11 cellular contexts compared by ENCODE assay signal in the genomic region with DNA sequence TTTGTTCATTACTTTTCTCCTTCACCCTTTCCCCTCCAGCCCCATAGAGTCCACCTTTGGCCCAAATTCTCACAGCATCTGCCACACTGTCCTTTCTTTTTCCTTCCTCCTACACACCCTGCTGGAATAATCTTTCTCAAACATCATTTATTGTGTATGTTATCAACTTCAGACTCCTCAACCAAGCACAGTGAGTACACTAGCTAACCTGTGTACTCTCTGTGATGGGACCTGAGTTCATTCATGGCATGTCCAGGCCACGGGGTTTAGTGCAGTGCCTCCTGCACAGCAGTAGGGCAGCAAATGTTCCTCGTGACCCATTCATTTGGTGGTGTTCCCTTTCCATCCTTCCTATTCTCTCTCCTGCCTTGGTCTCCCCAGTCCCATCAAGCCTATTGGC. TPM values are rescaled to one million over a fixed set of nuclear protein-coding genes. Genes with fewer than 3 reads are reported as not detected.
DNase-seq lines count a peak whose midpoint lies in the region; ATAC-seq and TF ChIP-seq lines count a peak whose summit lies in the region.
"Had no signal": no experiment of that assay in that cellular context is flagged by ENCODE, and none has a peak within 500 bp of the region (broad histone marks: within the 10 kb centered on the region; RNA-seq: fewer than 3 reads in every experiment).

No MANE protein-coding gene starts in this region.

- H3K27me3 ChIP-seq in liver (ENCODE audit: control insufficient read depth in 4 of 4, insufficient read depth in 4 of 4, low read length in 3 of 4) (no peaks in the 10 kb centered on the region), stomach (no peaks in the 10 kb centered on the region)

- peak overlapping the region; percentile 41 for H3K4me3 Mint-ChIP-seq in activated naive CD8-positive, alpha-beta T cell treated with anti-CD3 and anti-CD28 coated beads, Interleukin-2, amount 10 ng/mL, durations not matched to agents 7 days and 5 days

- H3K4me3 ChIP-seq in liver (ENCODE audit: low read depth in 1 of 3, low read length in 3 of 3) = peak overlapping the region in 1 of 3 donors; percentile 52
- no peak overlapping the region for H3K4me3 ChIP-seq in stomach

- H3K4me1 ChIP-seq in liver (ENCODE audit: control insufficient read depth in 4 of 4, insufficient read depth in 4 of 4, low read length in 3 of 4) (peaks cover 28 to 83% (median 72%) of the 10 kb centered on the region in 4 donors), stomach (peaks cover 75 to 92% (median 88%) of the 10 kb centered on the region in 4 donors)

- H3K9me3 ChIP-seq in KOPT-K1 (ENCODE audit: insufficient read depth, low read length, poor library complexity, severe bottlenecking) (no peaks in the 10 kb centered on the region), liver (ENCODE audit: control insufficient read depth in 4 of 4, low read length in 3 of 4) (no peaks in the 10 kb centered on the region), stomach (no peaks in the 10 kb centered on the region)

- no peak for DNase-seq in activated naive CD8-positive, alpha-beta T cell treated with anti-CD3 and anti-CD28 coated beads, Interleukin-2, amount 10 ng/mL, durations not matched to agents 7 days and 5 days
- DNase-seq in stomach (no peak), NCI-H748 (lab: John Stamatoyannopoulos, UW; ENCODE audit: unreplicated experiment) (no peak)
- DNase-seq in stimulated activated CD4-positive, alpha-beta T cell treated with anti-CD3 and anti-CD28 coated beads, Interleukin-2, amount 100 ng/mL, for 24 hours = no peak
- DNase-seq: cortex of kidney, kidney, NCI-H446 treated with DMSO at 0.1 percent for 48 hours had no signal

- no peaks in the 10 kb centered on the region for H3K9me3 Mint-ChIP-seq in activated naive CD8-positive, alpha-beta T cell treated with anti-CD3 and anti-CD28 coated beads, Interleukin-2, amount 10 ng/mL, durations not matched to agents 7 days and 5 days

- peak overlapping the region; percentile 99 for H3K27ac Mint-ChIP-seq in activated naive CD8-positive, alpha-beta T cell treated with anti-CD3 and anti-CD28 coated beads, Interleukin-2, amount 10 ng/mL, durations not matched to agents 7 days and 5 days

- H3K27me3 Mint-ChIP-seq in activated naive CD8-positive, alpha-beta T cell treated with anti-CD3 and anti-CD28 coated beads, Interleukin-2, amount 10 ng/mL, durations not matched to agents 7 days and 5 days = no peaks in the 10 kb centered on the region

- 28% methylated on average over 2 of the region's 2 CpGs for WGBS in liver
- WGBS in stomach, 5 donors = 22 to 53% (median 45%) methylated on average over 2 of the region's 2 CpGs

- ATAC-seq in activated naive CD8-positive, alpha-beta T cell treated with anti-CD3 and anti-CD28 coated beads, Interleukin-2, amount 10 ng/mL, durations not matched to agents 7 days and 5 days (ENCODE audit: low read depth) = no peak
- ATAC-seq in GM18517 (IDR thresholded peaks at IDR 0.05; ENCODE audit: unreplicated experiment) (no peak), GM21390 (IDR thresholded peaks at IDR 0.05; ENCODE audit: unreplicated experiment) (no peak)

- TF ChIP-seq CTCF in liver (IDR thresholded peaks at IDR 0.05; ENCODE audit: low read depth, low read length, missing input control) = no peak
- no peak for TF ChIP-seq CTCF in stomach (IDR thresholded peaks at IDR 0.05)

- no peak for TF ChIP-seq POLR2A in stomach (IDR thresholded peaks at IDR 0.05)

- peak overlapping the region in 1 of 2 donors; percentile 8 for H3K9ac ChIP-seq in liver (ENCODE audit: low read depth in 1 of 2, low read length in 2 of 2)

- peaks cover 64% of the 10 kb centered on the region for H3K4me1 Mint-ChIP-seq in activated naive CD8-positive, alpha-beta T cell treated with anti-CD3 and anti-CD28 coated beads, Interleukin-2, amount 10 ng/mL, durations not matched to agents 7 days and 5 days

- intact Hi-C loops in stomach (cut with DNase I; ENCODE audit: low total_unique reads) = loop anchor here (5.0 kb wide), 1 partner anchor 42 kb away; a partner anchor contains a TSS

- POLR2A ChIA-PET in activated naive CD8-positive, alpha-beta T cell treated with anti-CD3 and anti-CD28 coated beads, Interleukin-2, amount 10 ng/mL, durations not matched to agents 7 days and 5 days (lab: Charles Lee) = interaction anchor here (2.6 to 3.3 kb wide), 2 partner anchors 60 to 63 kb away, joined by 11 to 19 read pairs; no protein-coding TSS in a partner anchor

- H3K27ac ChIP-seq in KOPT-K1 (ENCODE audit: low read depth, low read length, poor library complexity, severe bottlenecking) (peak overlapping the region; percentile 99), liver (ENCODE audit: low read depth in 1 of 2, low read length in 2 of 2) (peak overlapping the region; percentile 94 to 95), stomach (peak overlapping the region; percentile 98 to 100 (median 100))

- TF ChIP-seq EP300 in stomach (IDR thresholded peaks at IDR 0.05) = no peak

- H3K36me3 ChIP-seq in KOPT-K1 (ENCODE audit: insufficient read depth, low read length) (no peaks in the 10 kb centered on the region), liver (ENCODE audit: control insufficient read depth in 4 of 4, insufficient read depth in 3 of 4, low read depth in 1 of 4, low read length in 3 of 4) (no peaks in the 10 kb centered on the region), stomach (no peaks in the 10 kb centered on the region)

- no peaks in the 10 kb centered on the region for H3K36me3 Mint-ChIP-seq in activated naive CD8-positive, alpha-beta T cell treated with anti-CD3 and anti-CD28 coated beads, Interleukin-2, amount 10 ng/mL, durations not matched to agents 7 days and 5 days

- TF ChIP-seq RAD21 in liver (IDR thresholded peaks at IDR 0.05) = no peak

TF ChIP-seq in liver, 16 proteins besides CTCF, POLR2A, EP300 and RAD21:
- TF ChIP-seq, protein P1, sequence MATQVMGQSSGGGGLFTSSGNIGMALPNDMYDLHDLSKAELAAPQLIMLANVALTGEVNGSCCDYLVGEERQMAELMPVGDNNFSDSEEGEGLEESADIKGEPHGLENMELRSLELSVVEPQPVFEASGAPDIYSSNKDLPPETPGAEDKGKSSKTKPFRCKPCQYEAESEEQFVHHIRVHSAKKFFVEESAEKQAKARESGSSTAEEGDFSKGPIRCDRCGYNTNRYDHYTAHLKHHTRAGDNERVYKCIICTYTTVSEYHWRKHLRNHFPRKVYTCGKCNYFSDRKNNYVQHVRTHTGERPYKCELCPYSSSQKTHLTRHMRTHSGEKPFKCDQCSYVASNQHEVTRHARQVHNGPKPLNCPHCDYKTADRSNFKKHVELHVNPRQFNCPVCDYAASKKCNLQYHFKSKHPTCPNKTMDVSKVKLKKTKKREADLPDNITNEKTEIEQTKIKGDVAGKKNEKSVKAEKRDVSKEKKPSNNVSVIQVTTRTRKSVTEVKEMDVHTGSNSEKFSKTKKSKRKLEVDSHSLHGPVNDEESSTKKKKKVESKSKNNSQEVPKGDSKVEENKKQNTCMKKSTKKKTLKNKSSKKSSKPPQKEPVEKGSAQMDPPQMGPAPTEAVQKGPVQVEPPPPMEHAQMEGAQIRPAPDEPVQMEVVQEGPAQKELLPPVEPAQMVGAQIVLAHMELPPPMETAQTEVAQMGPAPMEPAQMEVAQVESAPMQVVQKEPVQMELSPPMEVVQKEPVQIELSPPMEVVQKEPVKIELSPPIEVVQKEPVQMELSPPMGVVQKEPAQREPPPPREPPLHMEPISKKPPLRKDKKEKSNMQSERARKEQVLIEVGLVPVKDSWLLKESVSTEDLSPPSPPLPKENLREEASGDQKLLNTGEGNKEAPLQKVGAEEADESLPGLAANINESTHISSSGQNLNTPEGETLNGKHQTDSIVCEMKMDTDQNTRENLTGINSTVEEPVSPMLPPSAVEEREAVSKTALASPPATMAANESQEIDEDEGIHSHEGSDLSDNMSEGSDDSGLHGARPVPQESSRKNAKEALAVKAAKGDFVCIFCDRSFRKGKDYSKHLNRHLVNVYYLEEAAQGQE (IDR thresholded peaks at IDR 0.05) = no peak
- TF ChIP-seq SP1 (IDR thresholded peaks at IDR 0.05) = peak; percentile 4

RNA-seq across cellular contexts. Expression of a gene that starts 7.1 kb away (rescaled TPM):
- under 1 TPM; 0.85 to 0.97 TPM for total RNA-seq in activated naive CD8-positive, alpha-beta T cell treated with anti-CD3 and anti-CD28 coated beads, Interleukin-2, amount 10 ng/mL, durations not matched to agents 7 days and 5 days
- total RNA-seq in liver (under 1 TPM in 1 of 2 donors, not detected in 1; 0.42 TPM), stomach (not detected)
- polyA plus RNA-seq in liver (under 1 TPM; 0.43 to 0.64 TPM), stomach (1 to 10 TPM; 1.1 to 2.5 (median 2.0) TPM)

RNA-seq across cellular contexts. Expression of a gene that starts 41.0 kb away (rescaled TPM):
- 10 to 100 TPM; 78.6 to 79.8 TPM for total RNA-seq in activated naive CD8-positive, alpha-beta T cell treated with anti-CD3 and anti-CD28 coated beads, Interleukin-2, amount 10 ng/mL, durations not matched to agents 7 days and 5 days
- 100 to 1,000 TPM in 1 of 2 donors, 10 to 100 TPM in 1; 10.3 to 132 TPM for total RNA-seq in liver
- 10 to 100 TPM; 61.7 to 65.8 TPM for polyA plus RNA-seq in liver
- 100 to 1,000 TPM in 4 of 5 donors, 10 to 100 TPM in 1; 68.1 to 209 (median 168) TPM for total RNA-seq in stomach
- 10 to 100 TPM; 89.2 to 97.2 (median 91.1) TPM for polyA plus RNA-seq in stomach

RNA-seq across cellular contexts. Expression of a gene that starts 46.7 kb away (rescaled TPM):
- not detected for total RNA-seq in activated naive CD8-positive, alpha-beta T cell treated with anti-CD3 and anti-CD28 coated beads, Interleukin-2, amount 10 ng/mL, durations not matched to agents 7 days and 5 days
- total RNA-seq in liver = not detected
- polyA plus RNA-seq in liver = not detected
- total RNA-seq in stomach = not detected
- polyA plus RNA-seq in stomach = not detected
- total RNA-seq: kidney had no signal

RNA-seq across cellular contexts. Expression of a gene that starts 51.1 kb away (rescaled TPM):
- not detected for total RNA-seq in activated naive CD8-positive, alpha-beta T cell treated with anti-CD3 and anti-CD28 coated beads, Interleukin-2, amount 10 ng/mL, durations not matched to agents 7 days and 5 days
- total RNA-seq in liver (not detected), stomach (not detected)
- polyA plus RNA-seq in liver (not detected), stomach (not detected)
- total RNA-seq: kidney had no signal
